Comparison of ENCODE assay signal across 17 cellular contexts in genomic region chr12:68176252-68176651, GRCh38. TPM values are rescaled to one million over a fixed set of nuclear protein-coding genes. Genes with fewer than 3 reads are reported as not detected.
DNase-seq lines count a peak whose midpoint lies in the region; ATAC-seq and TF ChIP-seq lines count a peak whose summit lies in the region.
"Had no signal": no experiment of that assay in that cellular context is flagged by ENCODE, and none has a peak within 500 bp of the region (broad histone marks: within the 10 kb centered on the region; RNA-seq: fewer than 3 reads in every experiment).

No MANE protein-coding gene starts in this region.

- H3K27ac ChIP-seq in DOHH2 (ENCODE audit: low read depth, low read length): peak overlapping the region; percentile 42
- H3K27ac ChIP-seq: uterus had no signal

- H3F3A ChIP-seq in DOHH2 (ENCODE audit: control insufficient read depth, insufficient read depth): peaks cover 6% of the 10 kb centered on the region; the same call in 1 of the 2 replicates

- no peaks in the 10 kb centered on the region for H3K9me2 ChIP-seq in DOHH2 (replicated peaks; ENCODE audit: control insufficient read depth, low read length)

- CTCF ChIA-PET in activated CD4-positive, alpha-beta T cell treated with anti-CD3 and anti-CD28 coated beads for 36 hours (lab: Charles Lee): interaction anchor here (0.9 to 1.0 kb wide), 2 partner anchors 8 to 111 kb away, joined by 3 read pairs; no protein-coding TSS in a partner anchor
- CTCF ChIA-PET in activated CD4-positive, alpha-beta memory T cell treated with anti-CD3 and anti-CD28 coated beads for 36 hours (lab: Charles Lee): interaction anchor here (1.3 to 2.8 kb wide), 2 partner anchors 18 to 62 kb away, joined by 4 to 25 read pairs; partner anchors contain the start of gene IFNG

- no peaks in the 10 kb centered on the region for H3K36me3 Mint-ChIP-seq in activated CD4-positive, alpha-beta T cell treated with anti-CD3 and anti-CD28 coated beads for 36 hours (ENCODE audit: low read depth)
- no peaks in the 10 kb centered on the region for H3K36me3 Mint-ChIP-seq in activated CD4-positive, alpha-beta memory T cell treated with anti-CD3 and anti-CD28 coated beads for 36 hours
- peaks cover 9% of the 10 kb centered on the region for H3K36me3 Mint-ChIP-seq in memory B cell

- H3K4me2 ChIP-seq in DOHH2 (ENCODE audit: low read length): peak overlapping the region; percentile 49

- no peak for TF ChIP-seq CTCF in DOHH2 (IDR thresholded peaks at IDR 0.05; ENCODE audit: low read depth, low read length, poor library complexity, severe bottlenecking)

- no peak for ATAC-seq in activated CD4-positive, alpha-beta T cell treated with anti-CD3 and anti-CD28 coated beads for 36 hours
- ATAC-seq in memory B cell (ENCODE audit: low read depth): no peak
- ATAC-seq: HepG2 had no signal

- no peaks in the 10 kb centered on the region for H3K27me3 ChIP-seq in DOHH2 (ENCODE audit: control insufficient read depth, low read length)
- H3K27me3 ChIP-seq: uterus had no signal

- no peaks in the 10 kb centered on the region for H3K9me3 ChIP-seq in DOHH2 (ENCODE audit: control insufficient read depth, insufficient read depth, low read length)
- H3K9me3 ChIP-seq: uterus had no signal

- H3K36me3 ChIP-seq in DOHH2 (ENCODE audit: control insufficient read depth, low read length): no peaks in the 10 kb centered on the region
- H3K36me3 ChIP-seq: uterus had no signal

- H3K9me3 Mint-ChIP-seq in activated CD4-positive, alpha-beta T cell treated with anti-CD3 and anti-CD28 coated beads for 36 hours (ENCODE audit: low read depth): peaks cover 5% of the 10 kb centered on the region
- H3K9me3 Mint-ChIP-seq in activated CD4-positive, alpha-beta memory T cell treated with anti-CD3 and anti-CD28 coated beads for 36 hours: peaks cover 7% of the 10 kb centered on the region
- no peaks in the 10 kb centered on the region for H3K9me3 Mint-ChIP-seq in memory B cell
- H3K9me3 Mint-ChIP-seq: endodermal cell had no signal

- H3K4me1 ChIP-seq in DOHH2 (ENCODE audit: control insufficient read depth, low read length): peaks cover 27% of the 10 kb centered on the region
- H3K4me1 ChIP-seq: uterus had no signal

- H3K79me2 ChIP-seq in DOHH2 (ENCODE audit: control insufficient read depth, low read length): no peaks in the 10 kb centered on the region

- H3K4me3 ChIP-seq in DOHH2 (ENCODE audit: low read length): peak overlapping the region; percentile 29; the same call in 1 of the 2 replicates
- H3K4me3 ChIP-seq: uterus had no signal

- intact Hi-C loops in activated CD4-positive, alpha-beta T cell treated with anti-CD3 and anti-CD28 coated beads for 36 hours (cut with DNase I, micrococcal nuclease): loop anchor here in 1 of 2 experiments (10.0 kb wide), 1 partner anchor 481 kb away; no protein-coding TSS in a partner anchor
- intact Hi-C loops in activated CD4-positive, alpha-beta memory T cell treated with anti-CD3 and anti-CD28 coated beads for 36 hours (cut with micrococcal nuclease): no loop called here
- intact Hi-C loops in head of caudate nucleus (cut with DNase I): no loop called here

- no peaks in the 10 kb centered on the region for H3K27me3 Mint-ChIP-seq in activated CD4-positive, alpha-beta T cell treated with anti-CD3 and anti-CD28 coated beads for 36 hours
- H3K27me3 Mint-ChIP-seq in activated CD4-positive, alpha-beta memory T cell treated with anti-CD3 and anti-CD28 coated beads for 36 hours: no peaks in the 10 kb centered on the region
- H3K27me3 Mint-ChIP-seq in memory B cell: no peaks in the 10 kb centered on the region
- H3K27me3 Mint-ChIP-seq: progenitor cell of endocrine pancreas had no signal

- H3K4me3 Mint-ChIP-seq in activated CD4-positive, alpha-beta T cell treated with anti-CD3 and anti-CD28 coated beads for 36 hours: no peak overlapping the region
- H3K4me3 Mint-ChIP-seq in activated CD4-positive, alpha-beta memory T cell treated with anti-CD3 and anti-CD28 coated beads for 36 hours: no peak overlapping the region
- H3K4me3 Mint-ChIP-seq in memory B cell: peak overlapping the region; percentile 78
- H3K4me3 Mint-ChIP-seq: endodermal cell had no signal

- peak overlapping the region; percentile 65 for H3K27ac Mint-ChIP-seq in activated CD4-positive, alpha-beta T cell treated with anti-CD3 and anti-CD28 coated beads for 36 hours
- H3K27ac Mint-ChIP-seq in activated CD4-positive, alpha-beta memory T cell treated with anti-CD3 and anti-CD28 coated beads for 36 hours: peak overlapping the region; percentile 69
- peak overlapping the region; percentile 96 for H3K27ac Mint-ChIP-seq in memory B cell
- H3K27ac Mint-ChIP-seq: endodermal cell, progenitor cell of endocrine pancreas had no signal

- H4K20me1 ChIP-seq in DOHH2 (ENCODE audit: control insufficient read depth, insufficient read depth, low read depth, low read length): no peaks in the 10 kb centered on the region

- no peak for DNase-seq in activated CD4-positive, alpha-beta T cell treated with anti-CD3 and anti-CD28 coated beads for 36 hours
- no peak for DNase-seq in activated CD4-positive, alpha-beta T cell treated with anti-CD3 and anti-CD28 coated beads, Interleukin-2, amount 50 U/mL, for 48 hours
- no peak for DNase-seq in activated CD4-positive, alpha-beta memory T cell treated with anti-CD3 and anti-CD28 coated beads for 36 hours
- DNase-seq in memory B cell (ENCODE audit: low spot score in 2 of 2) (no peak), NCI-H2107 (lab: John Stamatoyannopoulos, UW) (no peak), head of caudate nucleus (no peak), A172 (ENCODE audit: low spot score) (no peak)
- DNase-seq: NCI-H2029, NCI-H82, uterus had no signal

- POLR2A ChIA-PET in activated CD4-positive, alpha-beta T cell treated with anti-CD3 and anti-CD28 coated beads for 36 hours (lab: Charles Lee): interaction anchor here (0.6 kb wide), 1 partner anchor 36 kb away, joined by 3 read pairs; no protein-coding TSS in a partner anchor
- POLR2A ChIA-PET in activated CD4-positive, alpha-beta memory T cell treated with anti-CD3 and anti-CD28 coated beads for 36 hours (lab: Charles Lee): interaction anchor here (1.5 kb wide), 1 partner anchor 18 kb away, joined by 4 read pairs; no protein-coding TSS in a partner anchor

- H3K4me1 Mint-ChIP-seq in activated CD4-positive, alpha-beta T cell treated with anti-CD3 and anti-CD28 coated beads for 36 hours: peaks cover 75% of the 10 kb centered on the region
- H3K4me1 Mint-ChIP-seq in activated CD4-positive, alpha-beta memory T cell treated with anti-CD3 and anti-CD28 coated beads for 36 hours (ENCODE audit: low read depth): peaks cover 67% of the 10 kb centered on the region
- H3K4me1 Mint-ChIP-seq in memory B cell: peaks cover 19% of the 10 kb centered on the region

RNA-seq across cellular contexts. Expression of gene IFNG, which starts 16.7 kb away (rescaled TPM):
- 100 to 1,000 TPM; 193 to 225 TPM for total RNA-seq in activated CD4-positive, alpha-beta T cell treated with anti-CD3 and anti-CD28 coated beads for 36 hours
- 100 to 1,000 TPM; 535 to 546 TPM for total RNA-seq in activated CD4-positive, alpha-beta memory T cell treated with anti-CD3 and anti-CD28 coated beads for 36 hours
- not detected in 2 replicates for total RNA-seq in A172 (2014; rRNA removed; shearing (Covaris generic))
- total RNA-seq: cardiac septum, endodermal cell, fibroblast of villous mesenchyme, HepG2, progenitor cell of endocrine pancreas, uterus had no signal

RNA-seq across cellular contexts. Expression of gene IL26, which starts 49.4 kb away (rescaled TPM):
- total RNA-seq in activated CD4-positive, alpha-beta T cell treated with anti-CD3 and anti-CD28 coated beads for 36 hours: 1 to 10 TPM in 1 of 2 experiments, under 1 TPM in 1; 0.56 to 1.1 TPM
- 1 to 10 TPM; 2.0 to 2.1 TPM for total RNA-seq in activated CD4-positive, alpha-beta memory T cell treated with anti-CD3 and anti-CD28 coated beads for 36 hours
- not detected in 2 replicates for total RNA-seq in A172 (2014; rRNA removed; shearing (Covaris generic))
- total RNA-seq: cardiac septum, endodermal cell, fibroblast of villous mesenchyme, HepG2, liver, progenitor cell of endocrine pancreas, uterus had no signal

Comparison
In these comparisons a context has a peak if more than half of its experiments do, and no peak if none do; other contexts are left out.
1. RNA of gene IFNG, which starts 16.7 kb away (total RNA-seq): 535 to 546 TPM in activated CD4-positive, alpha-beta memory T cell treated with anti-CD3 and anti-CD28 coated beads for 36 hours and 193 to 225 TPM in activated CD4-positive, alpha-beta T cell treated with anti-CD3 and anti-CD28 coated beads for 36 hours; not detected in A172; every median in the first group is over 100 times any median in the second.
2. Peak in every context shown above with its lines, with median percentiles within 50 percentile points of each other: H3K27ac Mint-ChIP-seq.